In genomic region chr5:128757560-128757959, GRCh38 we compare ENCODE assay signal across 20 cellular contexts.
"Had no signal": no experiment of that assay in that cellular context is flagged by ENCODE, and none has a peak within 500 bp of the region (broad histone marks: within the 10 kb centered on the region; RNA-seq: fewer than 3 reads in every experiment).

No MANE protein-coding gene starts in this region.

- H3K36me3 ChIP-seq: esophagus muscularis mucosa, gastroesophageal sphincter, heart left ventricle, lower lobe of right lung had no signal

- H3K36me3 Mint-ChIP-seq: immature natural killer cell had no signal

- H3K79me2 ChIP-seq: hepatocyte had no signal

- DNase-seq: dermis blood vessel endothelial cell; dorsolateral prefrontal cortex; effector CD4-positive, alpha-beta T cell; effector memory CD4-positive, alpha-beta T cell; foreskin keratinocyte; heart left ventricle; hypothalamus; immature natural killer cell; islet precursor cell; kidney; kidney glomerular epithelial cell; left cardiac atrium; left ventricle myocardium superior; lower lobe of right lung; mesenchymal stem cell; midbrain had no signal

- H3K4me2 ChIP-seq: hepatocyte had no signal

- H2AFZ ChIP-seq: hepatocyte had no signal

- H3K4me3 ChIP-seq: coronary artery, dorsolateral prefrontal cortex, esophagus muscularis mucosa, gastroesophageal sphincter, heart left ventricle, hepatocyte, lower lobe of right lung had no signal

- H3K27me3 ChIP-seq: dorsolateral prefrontal cortex, esophagus muscularis mucosa, gastroesophageal sphincter, heart left ventricle, hepatocyte had no signal

- H3K27ac ChIP-seq: coronary artery, dorsolateral prefrontal cortex, esophagus muscularis mucosa, foreskin keratinocyte, gastroesophageal sphincter, heart left ventricle, hepatocyte, lower lobe of right lung had no signal

- H3K4me1 ChIP-seq: esophagus muscularis mucosa, foreskin keratinocyte, gastroesophageal sphincter, heart left ventricle, lower lobe of right lung had no signal

- H3K4me3 Mint-ChIP-seq: immature natural killer cell had no signal

- H3K27ac Mint-ChIP-seq: immature natural killer cell had no signal

- H3K4me1 Mint-ChIP-seq: immature natural killer cell had no signal

- H3K9me3 ChIP-seq: esophagus muscularis mucosa, gastroesophageal sphincter, lower lobe of right lung had no signal
